Comparison of ENCODE assay signal across 1 cellular context in the genomic region with DNA sequence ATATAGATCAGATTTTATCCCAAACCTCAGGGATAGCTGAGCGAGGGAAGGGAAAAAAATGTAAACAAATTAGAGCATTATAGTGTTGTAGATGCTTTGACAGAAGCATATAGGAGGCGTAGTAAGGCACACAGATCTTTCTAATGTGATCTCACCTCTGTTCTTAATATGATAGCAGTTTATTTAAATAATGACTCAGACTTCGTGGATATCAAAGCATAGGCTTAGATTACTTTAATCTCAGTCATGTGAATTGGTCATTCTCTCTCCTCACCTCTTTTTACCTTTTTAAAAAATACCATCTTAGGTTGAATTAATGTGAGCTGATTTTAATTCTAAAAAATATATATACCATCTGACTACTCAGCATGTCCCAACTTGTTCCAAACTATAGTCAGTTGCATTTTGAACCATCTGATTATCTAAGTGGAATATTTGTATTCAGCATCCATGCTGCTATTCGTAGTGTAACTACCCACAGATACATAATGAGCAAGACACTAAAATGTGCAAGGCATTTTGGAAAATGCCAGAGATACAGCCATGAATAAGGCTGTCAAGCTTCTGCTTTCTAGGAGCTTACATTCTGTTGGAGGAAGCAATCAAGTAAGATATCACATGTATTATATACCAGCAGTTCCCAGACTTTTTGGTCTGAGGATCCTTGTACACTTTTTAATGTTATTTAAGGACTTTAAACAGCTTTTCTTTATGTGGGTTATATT.
TF ChIP-seq lines count a peak whose summit lies in the region.

No MANE protein-coding gene starts in this region.

TF ChIP-seq in IMR-90, 13 proteins besides CTCF, POLR2A, EP300 and RAD21 (continued from another document):
- TF ChIP-seq, protein P1, sequence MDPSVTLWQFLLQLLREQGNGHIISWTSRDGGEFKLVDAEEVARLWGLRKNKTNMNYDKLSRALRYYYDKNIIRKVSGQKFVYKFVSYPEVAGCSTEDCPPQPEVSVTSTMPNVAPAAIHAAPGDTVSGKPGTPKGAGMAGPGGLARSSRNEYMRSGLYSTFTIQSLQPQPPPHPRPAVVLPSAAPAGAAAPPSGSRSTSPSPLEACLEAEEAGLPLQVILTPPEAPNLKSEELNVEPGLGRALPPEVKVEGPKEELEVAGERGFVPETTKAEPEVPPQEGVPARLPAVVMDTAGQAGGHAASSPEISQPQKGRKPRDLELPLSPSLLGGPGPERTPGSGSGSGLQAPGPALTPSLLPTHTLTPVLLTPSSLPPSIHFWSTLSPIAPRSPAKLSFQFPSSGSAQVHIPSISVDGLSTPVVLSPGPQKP (IDR thresholded peaks at IDR 0.05; ENCODE audit: borderline replicate concordance, low read depth, low read length): no peak
- TF ChIP-seq CHD1 (IDR thresholded peaks at IDR 0.05; ENCODE audit: low read depth, low read length): no peak
TF ChIP-seq in IMR-90: peak in this region for 2.
